13 cellular contexts compared by ENCODE assay signal in the genomic region with DNA sequence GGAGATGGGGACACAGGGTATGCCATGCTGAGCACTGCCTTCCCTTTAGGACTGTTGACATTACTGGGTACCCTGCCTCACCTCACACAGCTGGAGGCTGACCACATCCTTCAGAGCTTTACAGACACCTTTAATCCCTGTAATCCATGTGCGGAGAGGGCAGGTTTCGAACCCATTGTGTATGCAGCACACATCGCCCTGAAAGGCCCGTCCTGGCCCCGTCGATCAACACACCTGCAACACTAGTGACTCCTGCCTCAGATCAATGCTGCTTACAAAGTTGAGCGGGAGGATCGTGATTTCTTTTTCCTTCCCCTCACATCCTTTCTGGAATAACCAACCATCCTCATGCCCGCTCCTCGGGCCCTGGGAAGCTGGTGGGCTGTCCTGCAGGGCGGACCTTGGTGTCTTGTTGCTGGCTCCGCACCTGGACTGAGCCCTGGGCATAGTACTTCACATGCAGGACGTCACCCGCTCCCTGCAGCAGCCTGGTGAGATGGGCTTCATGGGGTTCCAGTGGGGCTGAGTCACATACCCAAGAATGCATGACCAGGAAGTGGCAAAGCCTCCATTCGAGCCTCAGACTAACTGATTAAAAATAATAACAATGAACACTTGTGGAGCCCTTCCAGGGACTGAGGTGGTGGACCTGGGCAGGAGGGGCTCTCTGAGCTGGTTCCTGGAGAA.
DNase-seq lines count a peak whose midpoint lies in the region; ATAC-seq, FAIRE-seq and TF ChIP-seq lines count a peak whose summit lies in the region.
"Had no signal": no experiment of that assay in that cellular context is flagged by ENCODE, and none has a peak within 500 bp of the region (broad histone marks: within the 10 kb centered on the region; RNA-seq: fewer than 3 reads in every experiment).

No MANE protein-coding gene starts in this region.

- peak overlapping the region in 8 of 11 experiments; percentile 42 to 75 (median 62); a peak in 16 of 22 replicates for H3K9ac ChIP-seq in BLaER1 treated with 17β-estradiol and CSF1 and Interleukin-3, amounts not matched to agents 10 nM and 100 nM

- H3K27ac ChIP-seq in BLaER1 treated with 17β-estradiol and CSF1 and Interleukin-3, amounts not matched to agents 10 nM and 100 nM: peak overlapping the region in 10 of 11 experiments; percentile 23 to 90 (median 83); a peak in 19 of 22 replicates
- H3K27ac ChIP-seq in aorta (ENCODE audit: low read depth in 1 of 2, low read length in 2 of 2): no peak overlapping the region
- H3K27ac ChIP-seq: body of pancreas had no signal

- peak; percentile 36 for DNase-seq in HS-5 (ENCODE audit: low read depth)
- DNase-seq in bronchial epithelial cell (ENCODE audit: low read depth): peak; percentile 73
- peak; percentile 71 for DNase-seq in myocyte (ENCODE audit: low read depth)
- no peak for DNase-seq in aorta
- DNase-seq in left colon: no peak
- no peak for DNase-seq in T-helper 1 cell
- DNase-seq: activated CD4-positive, alpha-beta T cell treated with anti-CD3 and anti-CD28 coated beads, Interleukin-2, amount 50 U/mL, for 1 hour; body of pancreas; DND-41; NCI-H1417 treated with DMSO at 0.1 percent for 48 hours; stimulated activated naive CD4-positive, alpha-beta T cell had no signal

- no peaks in the 10 kb centered on the region for H3K36me3 ChIP-seq in BLaER1 treated with 17β-estradiol and CSF1 and Interleukin-3, amounts not matched to agents 10 nM and 100 nM
- H3K36me3 ChIP-seq in bronchial epithelial cell (ENCODE audit: control insufficient read depth, insufficient read depth, low read length) (no peaks in the 10 kb centered on the region), aorta (ENCODE audit: control insufficient read depth in 1 of 2, insufficient read depth in 2 of 2, low read length in 1 of 2) (no peaks in the 10 kb centered on the region)

- no peaks in the 10 kb centered on the region for H4K20me1 ChIP-seq in BLaER1 treated with 17β-estradiol and CSF1 and Interleukin-3, amounts not matched to agents 10 nM and 100 nM

- H3K27me3 ChIP-seq in BLaER1 treated with 17β-estradiol and CSF1 and Interleukin-3, amounts not matched to agents 10 nM and 100 nM: no peaks in the 10 kb centered on the region
- no peaks in the 10 kb centered on the region for H3K27me3 ChIP-seq in bronchial epithelial cell (ENCODE audit: control insufficient read depth, insufficient read depth, low read length)
- H3K27me3 ChIP-seq in aorta (ENCODE audit: control insufficient read depth in 1 of 2, insufficient read depth in 2 of 2, low read length in 1 of 2): no peaks in the 10 kb centered on the region
- H3K27me3 ChIP-seq: body of pancreas had no signal

- H3K4me2 ChIP-seq in BLaER1 treated with 17β-estradiol and CSF1 and Interleukin-3, amounts not matched to agents 10 nM and 100 nM: peak overlapping the region; percentile 49 to 96 (median 86)

- ATAC-seq in GM21390 (IDR thresholded peaks at IDR 0.05; ENCODE audit: unreplicated experiment) (no peak), aorta (ENCODE audit: low FRiP score) (no peak), left colon (no peak)
- ATAC-seq: body of pancreas had no signal

- 80 to 82% methylated on average over 15 of the region's 15 CpGs for WGBS in aorta, 2 donors

- TF ChIP-seq CTCF in bronchial epithelial cell (IDR thresholded peaks at IDR 0.05; ENCODE audit: insufficient read depth, low read length, severe bottlenecking): no peak

- H3K4me3 ChIP-seq in BLaER1 treated with 17β-estradiol and CSF1 and Interleukin-3, amounts not matched to agents 10 nM and 100 nM: peak overlapping the region in 3 of 10 experiments; percentile 11 to 33 (median 26); a peak in 2 of 20 replicates
- H3K4me3 ChIP-seq in bronchial epithelial cell (ENCODE audit: low read depth, low read length) (no peak overlapping the region), aorta (ENCODE audit: low read length in 2 of 2) (no peak overlapping the region)
- H3K4me3 ChIP-seq: body of pancreas had no signal

- H3K4me1 ChIP-seq in BLaER1 treated with 17β-estradiol and CSF1 and Interleukin-3, amounts not matched to agents 10 nM and 100 nM: peaks cover 9 to 41% (median 33%) of the 10 kb centered on the region in 10 experiments
- H3K4me1 ChIP-seq in aorta (ENCODE audit: control insufficient read depth in 1 of 2, insufficient read depth in 2 of 2, low read length in 2 of 2): no peaks in the 10 kb centered on the region
- H3K4me1 ChIP-seq: body of pancreas had no signal

- H3K9me3 ChIP-seq in BLaER1 treated with 17β-estradiol and CSF1 and Interleukin-3, amounts not matched to agents 10 nM and 100 nM (replicated peaks in 1 of 11): peaks cover 0 to 4% (median 0%) of the 10 kb centered on the region in 11 experiments; a peak in 1 of 22 replicates
- H3K9me3 ChIP-seq in aorta (ENCODE audit: control insufficient read depth, low read length): no peaks in the 10 kb centered on the region
- H3K9me3 ChIP-seq: body of pancreas had no signal

- intact Hi-C loops in aorta (cut with DNase I) (no loop called here), left colon (cut with DNase I, micrococcal nuclease) (no loop called here)

- no peak for FAIRE-seq in bronchial epithelial cell (lab: Jason Lieb, UNC)

Comparison
In these comparisons a context has a peak if more than half of its experiments do, and no peak if none do; other contexts are left out.
1. H3K27ac ChIP-seq: peak in BLaER1 treated with 17β-estradiol and CSF1 and Interleukin-3, amounts not matched to agents 10 nM and 100 nM (10 of 11); none in aorta (0 of 2).
2. DNase-seq: peak in HS-5 (single experiment), bronchial epithelial cell (single experiment) and myocyte (single experiment); none in aorta (0 of 2), left colon (0 of 2) and T-helper 1 cell (0 of 5).